In genomic region chr2:206765242-206766056, GRCh38 we compare ENCODE assay signal across 1 cellular context.
TF ChIP-seq lines count a peak whose summit lies in the region.

Gene FASTKD2, plus strand, starts transcription at chr2:206765606. Its CDS starts 1,088 bp downstream, at chr2:206766694.
Gene MDH1B, minus strand, starts transcription at chr2:206765328. Its CDS starts 57 bp downstream, at chr2:206765271.

TF ChIP-seq in WTC11, 78 proteins besides CTCF, POLR2A, EP300 and RAD21 (continued from another document):
- TF ChIP-seq OVOL2 (CRISPR knock-in tag; IDR thresholded peaks at IDR 0.05; ENCODE audit: borderline replicate concordance) = no peak
- no peak for TF ChIP-seq HMGXB4 (CRISPR knock-in tag; IDR thresholded peaks at IDR 0.05)
- TF ChIP-seq, protein P1, sequence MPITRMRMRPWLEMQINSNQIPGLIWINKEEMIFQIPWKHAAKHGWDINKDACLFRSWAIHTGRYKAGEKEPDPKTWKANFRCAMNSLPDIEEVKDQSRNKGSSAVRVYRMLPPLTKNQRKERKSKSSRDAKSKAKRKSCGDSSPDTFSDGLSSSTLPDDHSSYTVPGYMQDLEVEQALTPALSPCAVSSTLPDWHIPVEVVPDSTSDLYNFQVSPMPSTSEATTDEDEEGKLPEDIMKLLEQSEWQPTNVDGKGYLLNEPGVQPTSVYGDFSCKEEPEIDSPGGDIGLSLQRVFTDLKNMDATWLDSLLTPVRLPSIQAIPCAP (CRISPR knock-in tag; IDR thresholded peaks at IDR 0.05) = no peak
- no peak for TF ChIP-seq E2F5 (CRISPR knock-in tag; IDR thresholded peaks at IDR 0.05)
- TF ChIP-seq TCF7 (CRISPR knock-in tag; IDR thresholded peaks at IDR 0.05; ENCODE audit: low read depth) = no peak
- TF ChIP-seq, protein P2, sequence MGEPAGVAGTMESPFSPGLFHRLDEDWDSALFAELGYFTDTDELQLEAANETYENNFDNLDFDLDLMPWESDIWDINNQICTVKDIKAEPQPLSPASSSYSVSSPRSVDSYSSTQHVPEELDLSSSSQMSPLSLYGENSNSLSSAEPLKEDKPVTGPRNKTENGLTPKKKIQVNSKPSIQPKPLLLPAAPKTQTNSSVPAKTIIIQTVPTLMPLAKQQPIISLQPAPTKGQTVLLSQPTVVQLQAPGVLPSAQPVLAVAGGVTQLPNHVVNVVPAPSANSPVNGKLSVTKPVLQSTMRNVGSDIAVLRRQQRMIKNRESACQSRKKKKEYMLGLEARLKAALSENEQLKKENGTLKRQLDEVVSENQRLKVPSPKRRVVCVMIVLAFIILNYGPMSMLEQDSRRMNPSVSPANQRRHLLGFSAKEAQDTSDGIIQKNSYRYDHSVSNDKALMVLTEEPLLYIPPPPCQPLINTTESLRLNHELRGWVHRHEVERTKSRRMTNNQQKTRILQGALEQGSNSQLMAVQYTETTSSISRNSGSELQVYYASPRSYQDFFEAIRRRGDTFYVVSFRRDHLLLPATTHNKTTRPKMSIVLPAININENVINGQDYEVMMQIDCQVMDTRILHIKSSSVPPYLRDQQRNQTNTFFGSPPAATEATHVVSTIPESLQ (CRISPR knock-in tag; IDR thresholded peaks at IDR 0.05) = no peak
- TF ChIP-seq, protein P3, sequence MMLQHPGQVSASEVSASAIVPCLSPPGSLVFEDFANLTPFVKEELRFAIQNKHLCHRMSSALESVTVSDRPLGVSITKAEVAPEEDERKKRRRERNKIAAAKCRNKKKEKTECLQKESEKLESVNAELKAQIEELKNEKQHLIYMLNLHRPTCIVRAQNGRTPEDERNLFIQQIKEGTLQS (CRISPR knock-in tag; conservative IDR thresholded peaks at IDR 0.05) = no peak
- no peak for TF ChIP-seq CREB1 (CRISPR knock-in tag; IDR thresholded peaks at IDR 0.05)
- TF ChIP-seq, protein P4, sequence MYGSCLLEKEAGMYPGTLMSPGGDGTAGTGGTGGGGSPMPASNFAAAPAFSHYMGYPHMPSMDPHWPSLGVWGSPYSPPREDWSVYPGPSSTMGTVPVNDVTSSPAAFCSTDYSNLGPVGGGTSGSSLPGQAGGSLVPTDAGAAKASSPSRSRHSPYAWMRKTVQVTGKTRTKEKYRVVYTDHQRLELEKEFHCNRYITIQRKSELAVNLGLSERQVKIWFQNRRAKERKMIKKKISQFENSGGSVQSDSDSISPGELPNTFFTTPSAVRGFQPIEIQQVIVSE (CRISPR knock-in tag; IDR thresholded peaks at IDR 0.05; ENCODE audit: borderline replicate concordance) = no peak
- TF ChIP-seq IRF2 (CRISPR knock-in tag; IDR thresholded peaks at IDR 0.05; ENCODE audit: borderline replicate concordance, low read depth) = no peak
- peak; percentile 67; the same call in 1 of the 2 replicates for TF ChIP-seq ETV6 (CRISPR knock-in tag; IDR thresholded peaks at IDR 0.05)
- TF ChIP-seq SP1 (CRISPR knock-in tag; conservative IDR thresholded peaks at IDR 0.05) = no peak
- TF ChIP-seq, protein P5, sequence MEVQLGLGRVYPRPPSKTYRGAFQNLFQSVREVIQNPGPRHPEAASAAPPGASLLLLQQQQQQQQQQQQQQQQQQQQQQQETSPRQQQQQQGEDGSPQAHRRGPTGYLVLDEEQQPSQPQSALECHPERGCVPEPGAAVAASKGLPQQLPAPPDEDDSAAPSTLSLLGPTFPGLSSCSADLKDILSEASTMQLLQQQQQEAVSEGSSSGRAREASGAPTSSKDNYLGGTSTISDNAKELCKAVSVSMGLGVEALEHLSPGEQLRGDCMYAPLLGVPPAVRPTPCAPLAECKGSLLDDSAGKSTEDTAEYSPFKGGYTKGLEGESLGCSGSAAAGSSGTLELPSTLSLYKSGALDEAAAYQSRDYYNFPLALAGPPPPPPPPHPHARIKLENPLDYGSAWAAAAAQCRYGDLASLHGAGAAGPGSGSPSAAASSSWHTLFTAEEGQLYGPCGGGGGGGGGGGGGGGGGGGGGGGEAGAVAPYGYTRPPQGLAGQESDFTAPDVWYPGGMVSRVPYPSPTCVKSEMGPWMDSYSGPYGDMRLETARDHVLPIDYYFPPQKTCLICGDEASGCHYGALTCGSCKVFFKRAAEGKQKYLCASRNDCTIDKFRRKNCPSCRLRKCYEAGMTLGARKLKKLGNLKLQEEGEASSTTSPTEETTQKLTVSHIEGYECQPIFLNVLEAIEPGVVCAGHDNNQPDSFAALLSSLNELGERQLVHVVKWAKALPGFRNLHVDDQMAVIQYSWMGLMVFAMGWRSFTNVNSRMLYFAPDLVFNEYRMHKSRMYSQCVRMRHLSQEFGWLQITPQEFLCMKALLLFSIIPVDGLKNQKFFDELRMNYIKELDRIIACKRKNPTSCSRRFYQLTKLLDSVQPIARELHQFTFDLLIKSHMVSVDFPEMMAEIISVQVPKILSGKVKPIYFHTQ (CRISPR knock-in tag; IDR thresholded peaks at IDR 0.05) = no peak
- no peak for TF ChIP-seq ZNF219 (CRISPR knock-in tag; IDR thresholded peaks at IDR 0.05; ENCODE audit: borderline replicate concordance)
- TF ChIP-seq, protein P6, sequence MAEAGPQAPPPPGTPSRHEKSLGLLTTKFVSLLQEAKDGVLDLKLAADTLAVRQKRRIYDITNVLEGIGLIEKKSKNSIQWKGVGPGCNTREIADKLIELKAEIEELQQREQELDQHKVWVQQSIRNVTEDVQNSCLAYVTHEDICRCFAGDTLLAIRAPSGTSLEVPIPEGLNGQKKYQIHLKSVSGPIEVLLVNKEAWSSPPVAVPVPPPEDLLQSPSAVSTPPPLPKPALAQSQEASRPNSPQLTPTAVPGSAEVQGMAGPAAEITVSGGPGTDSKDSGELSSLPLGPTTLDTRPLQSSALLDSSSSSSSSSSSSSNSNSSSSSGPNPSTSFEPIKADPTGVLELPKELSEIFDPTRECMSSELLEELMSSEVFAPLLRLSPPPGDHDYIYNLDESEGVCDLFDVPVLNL (CRISPR knock-in tag; IDR thresholded peaks at IDR 0.05; ENCODE audit: borderline replicate concordance, low read depth) = no peak
- no peak; the same call in 1 of the 2 replicates for TF ChIP-seq ESRRA (CRISPR knock-in tag; IDR thresholded peaks at IDR 0.05; ENCODE audit: borderline replicate concordance)
- no peak for TF ChIP-seq CREM (CRISPR knock-in tag; IDR thresholded peaks at IDR 0.05)
